14 cellular contexts compared by ENCODE assay signal in genomic region chr4:89301902-89302301, GRCh38. TPM values are rescaled to one million over a fixed set of nuclear protein-coding genes. Genes with fewer than 3 reads are reported as not detected.
A peak's percentile ranks its signal among the peaks of the same experiment; 100 is the strongest.
DNase-seq lines count a peak whose midpoint lies in the region; ATAC-seq and TF ChIP-seq lines count a peak whose summit lies in the region.
"Had no signal": no experiment of that assay in that cellular context is flagged by ENCODE, and none has a peak within 500 bp of the region (broad histone marks: within the 10 kb centered on the region; RNA-seq: fewer than 3 reads in every experiment).

No MANE protein-coding gene starts in this region.

- H3K27ac Mint-ChIP-seq in activated naive CD4-positive, alpha-beta T cell treated with anti-CD3 and anti-CD28 coated beads, Interleukin-2, amount 50 U/mL, for 24 hours, result peak overlapping the region; percentile 98
- peak overlapping the region; percentile 56 to 88 for H3K27ac Mint-ChIP-seq in activated naive CD4-positive, alpha-beta T cell treated with anti-CD3 and anti-CD28 coated beads, Interleukin-2, amount 50 U/mL, for 72 hours
- H3K27ac Mint-ChIP-seq in HFFc6, result no peak overlapping the region

- ATAC-seq in activated naive CD4-positive, alpha-beta T cell treated with anti-CD3 and anti-CD28 coated beads, Interleukin-2, amount 50 U/mL, for 72 hours, result no peak
- no peak for ATAC-seq in GM21528 (IDR thresholded peaks at IDR 0.05; ENCODE audit: low FRiP score, unreplicated experiment)
- ATAC-seq: left lung, pancreas had no signal

- peaks cover 2% of the 10 kb centered on the region for H3K36me3 Mint-ChIP-seq in activated naive CD4-positive, alpha-beta T cell treated with anti-CD3 and anti-CD28 coated beads, Interleukin-2, amount 50 U/mL, for 24 hours
- H3K36me3 Mint-ChIP-seq in activated naive CD4-positive, alpha-beta T cell treated with anti-CD3 and anti-CD28 coated beads, Interleukin-2, amount 50 U/mL, for 72 hours, result peaks cover 4 to 28% of the 10 kb centered on the region in 2 donors
- no peaks in the 10 kb centered on the region for H3K36me3 Mint-ChIP-seq in HFFc6 (ENCODE audit: low read depth)

- H3K36me3 ChIP-seq in KOPT-K1 (ENCODE audit: insufficient read depth, low read length), result no peaks in the 10 kb centered on the region
- H3K36me3 ChIP-seq: left lung, pancreas had no signal

- H3K27me3 Mint-ChIP-seq in activated naive CD4-positive, alpha-beta T cell treated with anti-CD3 and anti-CD28 coated beads, Interleukin-2, amount 50 U/mL, for 24 hours, result no peaks in the 10 kb centered on the region
- H3K27me3 Mint-ChIP-seq in HFFc6 (ENCODE audit: insufficient read depth), result peaks cover 12% of the 10 kb centered on the region

- DNase-seq in activated naive CD4-positive, alpha-beta T cell treated with Interleukin-2 at 50 U/mL for 16 hours, result no peak
- no peak for DNase-seq in activated naive CD4-positive, alpha-beta T cell treated with anti-CD3 and anti-CD28 coated beads, Interleukin-2, amount 50 U/mL, for 72 hours (ENCODE audit: low spot score in 2 of 2)
- DNase-seq in retina (peak; percentile 9), HFFc6 (no peak), RWPE1 (ENCODE audit: low spot score) (no peak)
- DNase-seq: activated CD4-positive, CD25-positive, alpha-beta regulatory T cell; left lung; NCI-H446; pancreas; SHP77; stimulated activated CD4-positive, alpha-beta T cell treated with anti-CD3 and anti-CD28 coated beads, Interleukin-4, amount 100 ng/mL, for 24 hours had no signal

- POLR2A ChIA-PET in RWPE1 (lab: Yijun Ruan, JAX; ENCODE audit: low non-redundant PET), result no interaction called here

- no peak overlapping the region for H3K4me3 Mint-ChIP-seq in activated naive CD4-positive, alpha-beta T cell treated with anti-CD3 and anti-CD28 coated beads, Interleukin-2, amount 50 U/mL, for 24 hours
- H3K4me3 Mint-ChIP-seq in HFFc6, result no peak overlapping the region

- H3K27ac ChIP-seq in KOPT-K1 (ENCODE audit: low read depth, low read length, poor library complexity, severe bottlenecking) (peak overlapping the region; percentile 62), RWPE1 (no peak overlapping the region)
- H3K27ac ChIP-seq: left lung had no signal

- CTCF ChIA-PET in RWPE1 (lab: Yijun Ruan, JAX), result no interaction called here

- TF ChIP-seq CTCF in HFFc6 (IDR thresholded peaks at IDR 0.05), result no peak
- TF ChIP-seq CTCF in RWPE1 (conservative IDR thresholded peaks at IDR 0.05; ENCODE audit: low read depth), result no peak

- no peaks in the 10 kb centered on the region for H3K9me3 ChIP-seq in KOPT-K1 (ENCODE audit: insufficient read depth, low read length, poor library complexity, severe bottlenecking)
- H3K9me3 ChIP-seq: left lung, pancreas had no signal

- H3K9me3 Mint-ChIP-seq in activated naive CD4-positive, alpha-beta T cell treated with anti-CD3 and anti-CD28 coated beads, Interleukin-2, amount 50 U/mL, for 24 hours, result no peaks in the 10 kb centered on the region
- no peaks in the 10 kb centered on the region for H3K9me3 Mint-ChIP-seq in activated naive CD4-positive, alpha-beta T cell treated with anti-CD3 and anti-CD28 coated beads, Interleukin-2, amount 50 U/mL, for 72 hours
- H3K9me3 Mint-ChIP-seq in HFFc6, result no peaks in the 10 kb centered on the region

- peaks cover 96% of the 10 kb centered on the region for H3K4me1 Mint-ChIP-seq in activated naive CD4-positive, alpha-beta T cell treated with anti-CD3 and anti-CD28 coated beads, Interleukin-2, amount 50 U/mL, for 24 hours
- peaks cover 30% of the 10 kb centered on the region for H3K4me1 Mint-ChIP-seq in HFFc6 (ENCODE audit: low read depth)

RNA-seq across cellular contexts. Expression of gene GPRIN3, which starts 5.7 kb away (rescaled TPM):
- 10 to 100 TPM; 12.4 to 26.1 TPM for total RNA-seq in activated naive CD4-positive, alpha-beta T cell treated with anti-CD3 and anti-CD28 coated beads, Interleukin-2, amount 50 U/mL, for 72 hours
- under 1 TPM; under 0.01 to 0.28 (median 0.04) TPM for total RNA-seq in HFFc6 (2021; fragmentation: NEBNext Ultra II Directional; extraction: Animal tissue kit (Norgen Biotek cat#: 25700))

Comparison
In these comparisons a context has a peak if more than half of its experiments do, and no peak if none do; other contexts are left out.
1. RNA of gene GPRIN3, which starts 5.7 kb away (total RNA-seq): 12.4 to 26.1 TPM in activated naive CD4-positive, alpha-beta T cell treated with anti-CD3 and anti-CD28 coated beads, Interleukin-2, amount 50 U/mL, for 72 hours; under 0.01 to 0.28 TPM in HFFc6; every median in the first group is over 10 times any median in the second.